1 cellular context compared by ENCODE assay signal in the genomic region with DNA sequence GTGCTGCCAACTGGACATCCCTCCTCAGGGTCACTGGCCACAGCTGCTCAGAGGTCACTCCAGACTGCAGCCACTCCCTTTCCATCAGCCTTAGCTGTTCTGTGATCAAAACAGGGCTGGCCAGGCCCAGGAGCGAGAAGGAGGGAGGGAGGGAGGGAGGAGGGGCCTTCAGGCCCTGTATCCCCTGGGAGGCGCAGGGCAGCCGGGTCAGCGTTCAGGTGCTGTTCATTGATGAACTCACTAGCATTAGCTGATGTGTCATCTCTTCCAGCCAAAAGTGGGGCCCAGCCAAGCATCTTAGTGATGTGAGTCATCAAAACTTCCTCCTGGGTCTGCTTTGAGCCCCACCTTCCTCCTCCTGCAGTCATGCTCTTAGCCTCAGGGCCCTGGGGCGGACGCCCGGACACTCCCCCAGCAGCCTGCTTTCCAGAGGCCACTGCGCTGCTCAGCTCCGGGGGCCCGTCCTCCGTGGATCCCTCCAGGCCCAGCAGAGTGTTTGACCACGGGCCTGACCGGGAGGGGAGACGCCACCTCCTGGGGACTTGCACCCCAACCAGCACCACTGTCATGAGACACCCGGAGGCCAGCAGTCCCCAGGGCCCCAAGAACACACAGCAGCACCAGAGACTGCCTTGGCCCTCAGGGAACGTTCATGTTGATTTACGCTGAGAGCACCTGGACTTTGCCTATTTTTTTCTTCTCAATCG.
TF ChIP-seq lines count a peak whose summit lies in the region.

No MANE protein-coding gene starts in this region.

TF ChIP-seq in SK-N-SH, 30 proteins besides CTCF, POLR2A, EP300 and RAD21 (continued from another document):
- TF ChIP-seq, protein P1, sequence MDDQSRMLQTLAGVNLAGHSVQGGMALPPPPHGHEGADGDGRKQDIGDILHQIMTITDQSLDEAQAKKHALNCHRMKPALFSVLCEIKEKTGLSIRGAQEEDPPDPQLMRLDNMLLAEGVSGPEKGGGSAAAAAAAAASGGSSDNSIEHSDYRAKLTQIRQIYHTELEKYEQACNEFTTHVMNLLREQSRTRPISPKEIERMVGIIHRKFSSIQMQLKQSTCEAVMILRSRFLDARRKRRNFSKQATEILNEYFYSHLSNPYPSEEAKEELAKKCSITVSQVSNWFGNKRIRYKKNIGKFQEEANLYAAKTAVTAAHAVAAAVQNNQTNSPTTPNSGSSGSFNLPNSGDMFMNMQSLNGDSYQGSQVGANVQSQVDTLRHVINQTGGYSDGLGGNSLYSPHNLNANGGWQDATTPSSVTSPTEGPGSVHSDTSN (IDR thresholded peaks at IDR 0.05), result peak; percentile 84
- TF ChIP-seq, protein P2, sequence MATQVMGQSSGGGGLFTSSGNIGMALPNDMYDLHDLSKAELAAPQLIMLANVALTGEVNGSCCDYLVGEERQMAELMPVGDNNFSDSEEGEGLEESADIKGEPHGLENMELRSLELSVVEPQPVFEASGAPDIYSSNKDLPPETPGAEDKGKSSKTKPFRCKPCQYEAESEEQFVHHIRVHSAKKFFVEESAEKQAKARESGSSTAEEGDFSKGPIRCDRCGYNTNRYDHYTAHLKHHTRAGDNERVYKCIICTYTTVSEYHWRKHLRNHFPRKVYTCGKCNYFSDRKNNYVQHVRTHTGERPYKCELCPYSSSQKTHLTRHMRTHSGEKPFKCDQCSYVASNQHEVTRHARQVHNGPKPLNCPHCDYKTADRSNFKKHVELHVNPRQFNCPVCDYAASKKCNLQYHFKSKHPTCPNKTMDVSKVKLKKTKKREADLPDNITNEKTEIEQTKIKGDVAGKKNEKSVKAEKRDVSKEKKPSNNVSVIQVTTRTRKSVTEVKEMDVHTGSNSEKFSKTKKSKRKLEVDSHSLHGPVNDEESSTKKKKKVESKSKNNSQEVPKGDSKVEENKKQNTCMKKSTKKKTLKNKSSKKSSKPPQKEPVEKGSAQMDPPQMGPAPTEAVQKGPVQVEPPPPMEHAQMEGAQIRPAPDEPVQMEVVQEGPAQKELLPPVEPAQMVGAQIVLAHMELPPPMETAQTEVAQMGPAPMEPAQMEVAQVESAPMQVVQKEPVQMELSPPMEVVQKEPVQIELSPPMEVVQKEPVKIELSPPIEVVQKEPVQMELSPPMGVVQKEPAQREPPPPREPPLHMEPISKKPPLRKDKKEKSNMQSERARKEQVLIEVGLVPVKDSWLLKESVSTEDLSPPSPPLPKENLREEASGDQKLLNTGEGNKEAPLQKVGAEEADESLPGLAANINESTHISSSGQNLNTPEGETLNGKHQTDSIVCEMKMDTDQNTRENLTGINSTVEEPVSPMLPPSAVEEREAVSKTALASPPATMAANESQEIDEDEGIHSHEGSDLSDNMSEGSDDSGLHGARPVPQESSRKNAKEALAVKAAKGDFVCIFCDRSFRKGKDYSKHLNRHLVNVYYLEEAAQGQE (IDR thresholded peaks at IDR 0.05; ENCODE audit: low read depth, low read length), result peak; percentile 65
- no peak for TF ChIP-seq MXI1 (IDR thresholded peaks at IDR 0.05; ENCODE audit: low read depth, low read length)
- peak; percentile 93 for TF ChIP-seq TCF12 (IDR thresholded peaks at IDR 0.05)
- TF ChIP-seq, protein P3, sequence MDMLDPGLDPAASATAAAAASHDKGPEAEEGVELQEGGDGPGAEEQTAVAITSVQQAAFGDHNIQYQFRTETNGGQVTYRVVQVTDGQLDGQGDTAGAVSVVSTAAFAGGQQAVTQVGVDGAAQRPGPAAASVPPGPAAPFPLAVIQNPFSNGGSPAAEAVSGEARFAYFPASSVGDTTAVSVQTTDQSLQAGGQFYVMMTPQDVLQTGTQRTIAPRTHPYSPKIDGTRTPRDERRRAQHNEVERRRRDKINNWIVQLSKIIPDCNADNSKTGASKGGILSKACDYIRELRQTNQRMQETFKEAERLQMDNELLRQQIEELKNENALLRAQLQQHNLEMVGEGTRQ (IDR thresholded peaks at IDR 0.05; ENCODE audit: borderline replicate concordance, low read depth, low read length), result no peak
- TF ChIP-seq FOXJ3 (CRISPR knock-in tag; IDR thresholded peaks at IDR 0.05), result no peak
- TF ChIP-seq, protein P4, sequence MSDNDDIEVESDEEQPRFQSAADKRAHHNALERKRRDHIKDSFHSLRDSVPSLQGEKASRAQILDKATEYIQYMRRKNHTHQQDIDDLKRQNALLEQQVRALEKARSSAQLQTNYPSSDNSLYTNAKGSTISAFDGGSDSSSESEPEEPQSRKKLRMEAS (IDR thresholded peaks at IDR 0.05; ENCODE audit: low read depth), result peak; percentile 92
- no peak; the same call in 1 of the 2 replicates for TF ChIP-seq ELF1 (IDR thresholded peaks at IDR 0.05)
- peak; percentile 63; the same call in 1 of the 2 replicates for TF ChIP-seq SIN3A (IDR thresholded peaks at IDR 0.05; ENCODE audit: borderline replicate concordance, low read depth, low read length)
- peak; percentile 82; the same call in 1 of the 2 replicates for TF ChIP-seq TEAD4 (IDR thresholded peaks at IDR 0.05; ENCODE audit: borderline replicate concordance, insufficient read depth)
- 0 out of 2 replicates have a peak, but pooled peaks have one; percentile 4 for TF ChIP-seq SMC3 (IDR thresholded peaks at IDR 0.05; ENCODE audit: low read depth, low read length)
- no peak for TF ChIP-seq CHD2 (IDR thresholded peaks at IDR 0.05; ENCODE audit: low read length, partially characterized antibody)
TF ChIP-seq in SK-N-SH: peak in this region for 14.
